Comparison of ENCODE assay signal across 1 cellular context in genomic region chr16:85137323-85138072, GRCh38.
TF ChIP-seq lines count a peak whose summit lies in the region.

No MANE protein-coding gene starts in this region.

TF ChIP-seq in K562, 482 proteins besides CTCF, POLR2A, EP300 and RAD21 (continued from another document and continues in another):
- TF ChIP-seq DEAF1 (CRISPR knock-in tag; IDR thresholded peaks at IDR 0.05) (no peak), ZNF518B (CRISPR knock-in tag; IDR thresholded peaks at IDR 0.05) (no peak), HBP1 (CRISPR knock-in tag; IDR thresholded peaks at IDR 0.05) (peak; percentile 72; the same call in 1 of the 2 replicates), ZNF280B (CRISPR knock-in tag; IDR thresholded peaks at IDR 0.05) (no peak), ZNF778 (CRISPR knock-in tag; IDR thresholded peaks at IDR 0.05) (no peak), E2F3 (CRISPR knock-in tag; IDR thresholded peaks at IDR 0.05) (no peak), BCLAF1 (IDR thresholded peaks at IDR 0.05; ENCODE audit: borderline replicate concordance in 1 of 2, control insufficient read depth in 1 of 2, low read depth in 2 of 2, low read length in 1 of 2) (no peak), MTA2 (IDR thresholded peaks at IDR 0.05; ENCODE audit: low read depth) (peak; percentile 50; the same call in 1 of the 2 replicates), ZHX1 (conservative IDR thresholded peaks at IDR 0.05; ENCODE audit: low read length) (no peak), RFX7 (CRISPR knock-in tag; IDR thresholded peaks at IDR 0.05) (no peak), MAX (CRISPR knock-in tag; IDR thresholded peaks at IDR 0.05) (no peak), MAZ (CRISPR knock-in tag; conservative IDR thresholded peaks at IDR 0.05 in 1 of 2, IDR thresholded peaks at IDR 0.05 in 1 of 2) (peak in 1 of 2 experiments; percentile 40; a peak in 1 of 4 replicates), HDAC1 (IDR thresholded peaks at IDR 0.05) (peak in 1 of 2 experiments; percentile 64; a peak in 1 of 4 replicates), GATAD2A (IDR thresholded peaks at IDR 0.05) (0 out of 2 replicates have a peak, but pooled peaks have one; percentile 17), MTA1 (IDR thresholded peaks at IDR 0.05; ENCODE audit: borderline replicate concordance) (peak; percentile 90), ZNF232 (CRISPR knock-in tag; IDR thresholded peaks at IDR 0.05) (no peak), EWSR1 (IDR thresholded peaks at IDR 0.05; ENCODE audit: borderline replicate concordance, low read depth, partially characterized antibody) (no peak), CC2D1A (IDR thresholded peaks at IDR 0.05) (no peak), MAFK (IDR thresholded peaks at IDR 0.05; ENCODE audit: low read length) (no peak), TRIM24 (IDR thresholded peaks at IDR 0.05) (0 out of 4 replicates have a peak, but pooled peaks of 1 of the 2 experiments have one; percentile 9), NKRF (IDR thresholded peaks at IDR 0.05; ENCODE audit: borderline replicate concordance) (peak; percentile 33; the same call in 1 of the 2 replicates), THRB (CRISPR knock-in tag; conservative IDR thresholded peaks at IDR 0.05) (peak; percentile 96), CTBP1 (IDR thresholded peaks at IDR 0.05; ENCODE audit: borderline replicate concordance) (peak; percentile 64; the same call in 1 of the 2 replicates), CEBPB (tag; IDR thresholded peaks at IDR 0.05) (peak; percentile 92), MLLT1 (IDR thresholded peaks at IDR 0.05) (peak; percentile 67 to 82; a peak in 2 of 4 replicates), USF2 (CRISPR knock-in tag; IDR thresholded peaks at IDR 0.05) (peak; percentile 89), CHD2 (IDR thresholded peaks at IDR 0.05; ENCODE audit: low read depth, low read length) (no peak)
